8 cellular contexts compared by ENCODE assay signal in the genomic region with DNA sequence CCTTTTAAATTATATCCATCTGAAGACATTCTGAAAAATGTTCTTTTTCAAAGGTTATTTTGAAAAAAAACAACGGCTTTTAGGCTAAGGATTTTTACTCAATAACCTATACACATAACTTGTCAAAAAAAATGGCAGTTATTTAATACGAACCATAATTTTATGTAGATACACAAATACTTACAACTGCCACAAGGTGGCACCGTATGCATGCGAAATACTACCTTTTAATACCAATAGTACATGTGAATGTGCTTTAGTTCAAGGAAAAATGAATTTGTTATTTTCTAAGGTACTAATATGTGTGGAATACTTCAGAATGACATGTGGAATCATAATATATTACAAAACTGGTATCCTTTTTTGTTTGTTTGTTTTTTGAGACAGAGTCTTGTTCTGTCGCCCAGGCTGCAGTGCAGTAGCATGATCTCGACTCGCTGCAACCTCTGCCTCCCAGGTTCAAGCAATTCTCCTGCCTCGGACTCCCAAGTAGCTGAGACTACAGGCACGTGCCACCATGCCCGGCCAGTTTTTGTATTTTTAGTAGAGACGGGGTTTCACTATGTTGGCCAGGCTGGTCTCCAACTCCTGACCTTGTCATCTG. TPM values are rescaled to one million over a fixed set of nuclear protein-coding genes. Genes with fewer than 3 reads are reported as not detected.
DNase-seq lines count a peak whose midpoint lies in the region; ATAC-seq, FAIRE-seq and TF ChIP-seq lines count a peak whose summit lies in the region.

No MANE protein-coding gene starts in this region.

- no TSS peak for BruUV-seq in GM12878 (replicated peaks; lab: Mats Ljungman, UMichigan)

- in situ Hi-C loops in GM12878 (cut with MboI), result loop anchor here (10.0 kb wide), 1 partner anchor 1024 kb away; no protein-coding TSS in a partner anchor

- no peak for TF ChIP-seq EP300 in GM12878 (IDR thresholded peaks at IDR 0.05; ENCODE audit: borderline replicate concordance in 1 of 2, control insufficient read depth in 1 of 2, low read depth in 2 of 2, low read length in 2 of 2)

- TF ChIP-seq CTCF in GM12878 (IDR thresholded peaks at IDR 0.05 in 2 of 3, conservative IDR thresholded peaks at IDR 0.05 in 1 of 3; ENCODE audit: control insufficient read depth in 2 of 3, extremely low read depth in 1 of 3, insufficient read depth in 1 of 3, low read depth in 3 of 3, low read length in 3 of 3), result peak in 2 of 3 experiments; percentile 48 to 58; a peak in 4 of 6 replicates

- no peak overlapping the region for H3K4me3 ChIP-seq in GM12878

- H4K20me1 ChIP-seq in GM12878 (ENCODE audit: control insufficient read depth, insufficient read depth), result no peaks in the 10 kb centered on the region

- ATAC-seq in HG03520 (IDR thresholded peaks at IDR 0.05; ENCODE audit: unreplicated experiment) (peak; percentile 15), GM12878 (no peak), HG03354 (IDR thresholded peaks at IDR 0.05; ENCODE audit: poor library complexity, severe bottlenecking, unreplicated experiment) (no peak)

- H3K9ac ChIP-seq in GM12878 (ENCODE audit: control insufficient read depth, insufficient read depth, low read length), result no peak overlapping the region

- intact Hi-C loops in GM12878 (cut with micrococcal nuclease; ENCODE audit: unreplicated experiment), result loop anchor here (2.0 to 10.0 kb wide), 2 partner anchors 86 to 644 kb away; no protein-coding TSS in a partner anchor

- H3K27ac ChIP-seq in GM12878 (ENCODE audit: control insufficient read depth, insufficient read depth), result no peak overlapping the region

- RAD21 ChIA-PET in GM12878 (lab: Charles Lee; ENCODE audit: unreplicated experiment), result no interaction called here

- DNase-seq in NCI-H510A treated with DMSO at 0.1 percent for 48 hours (lab: John Stamatoyannopoulos, UW) (peak; percentile 28), NCI-H510A (lab: John Stamatoyannopoulos, UW) (no peak), OCI-M1 (lab: John Stamatoyannopoulos, UW) (peak; percentile 81), GM12878 (ENCODE audit: low read depth, low spot score) (no peak), kidney glomerular epithelial cell (lab: John Stamatoyannopoulos, UW) (peak; percentile 58)
- DNase-seq in stimulated activated CD8-positive, alpha-beta memory T cell treated with anti-CD3 and anti-CD28 coated beads, Interleukin-7, amount 100 ng/mL, for 4 hours (ENCODE audit: low read depth in 2 of 2), result peak; percentile 6 to 17

- WGBS in GM12878 (ENCODE audit: insufficient coverage, insufficient replicate concordance, low lambda C conversion rate, missing lambda C conversion rate), result 53% methylated on average over 10 of the region's 11 CpGs

- H2AFZ ChIP-seq in GM12878 (ENCODE audit: control insufficient read depth, low read depth, low read length), result no peak overlapping the region; the same call in 1 of the 2 replicates

- no peak overlapping the region for H3K4me2 ChIP-seq in GM12878 (ENCODE audit: control insufficient read depth, insufficient read depth)

- TF ChIP-seq RAD21 in GM12878 (IDR thresholded peaks at IDR 0.05; ENCODE audit: insufficient read depth, low read depth, low read length), result peak; percentile 63

- POLR2A ChIA-PET in GM12878 (lab: Charles Lee), result no interaction called here

- CTCF ChIA-PET in GM12878 (lab: Yijun Ruan, JAX), result interaction anchor here (0.7 to 1.2 kb wide), 3 partner anchors 10 to 20 kb away, joined by 3 to 4 read pairs (median 4); no protein-coding TSS in a partner anchor

- FAIRE-seq in GM12878 (lab: Jason Lieb, UNC), result no peak

- H3K79me2 ChIP-seq in GM12878 (ENCODE audit: control insufficient read depth, insufficient read depth, low read length), result peaks cover 27% of the 10 kb centered on the region

- H3K4me1 ChIP-seq in GM12878 (ENCODE audit: control insufficient read depth, insufficient read depth, low read length), result peaks cover 5% of the 10 kb centered on the region

- no peaks in the 10 kb centered on the region for H3K9me3 ChIP-seq in GM12878 (replicated peaks; ENCODE audit: control insufficient read depth, insufficient read depth, low read length)

- H3K27me3 ChIP-seq in GM12878 (replicated peaks in 1 of 2; ENCODE audit: control insufficient read depth in 2 of 2, insufficient read depth in 2 of 2, low read length in 1 of 2), result no peaks in the 10 kb centered on the region

- TF ChIP-seq POLR2A in GM12878 (IDR thresholded peaks at IDR 0.05; ENCODE audit: low read depth, low read length), result no peak

- SMC1A ChIA-PET in GM12878 (lab: Charles Lee; ENCODE audit: uncharacterized antibody, unreplicated experiment), result no interaction called here

- H3K36me3 ChIP-seq in GM12878 (ENCODE audit: control insufficient read depth in 2 of 2, insufficient read depth in 2 of 2, low read length in 1 of 2), result no peaks in the 10 kb centered on the region

TF ChIP-seq in GM12878, 131 proteins besides CTCF, POLR2A, EP300 and RAD21 (continues in another document):
- TF ChIP-seq, protein P1, sequence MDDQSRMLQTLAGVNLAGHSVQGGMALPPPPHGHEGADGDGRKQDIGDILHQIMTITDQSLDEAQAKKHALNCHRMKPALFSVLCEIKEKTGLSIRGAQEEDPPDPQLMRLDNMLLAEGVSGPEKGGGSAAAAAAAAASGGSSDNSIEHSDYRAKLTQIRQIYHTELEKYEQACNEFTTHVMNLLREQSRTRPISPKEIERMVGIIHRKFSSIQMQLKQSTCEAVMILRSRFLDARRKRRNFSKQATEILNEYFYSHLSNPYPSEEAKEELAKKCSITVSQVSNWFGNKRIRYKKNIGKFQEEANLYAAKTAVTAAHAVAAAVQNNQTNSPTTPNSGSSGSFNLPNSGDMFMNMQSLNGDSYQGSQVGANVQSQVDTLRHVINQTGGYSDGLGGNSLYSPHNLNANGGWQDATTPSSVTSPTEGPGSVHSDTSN (IDR thresholded peaks at IDR 0.05; ENCODE audit: insufficient replicate concordance, low read depth, low read length), result no peak
- TF ChIP-seq ETV6 (conservative IDR thresholded peaks at IDR 0.05 in 1 of 2, IDR thresholded peaks at IDR 0.05 in 1 of 2; ENCODE audit: borderline replicate concordance in 1 of 2, low read depth in 1 of 2), result no peak
- no peak for TF ChIP-seq KAT2A (conservative IDR thresholded peaks at IDR 0.05; ENCODE audit: control insufficient read depth, low read depth, low read length)
- no peak for TF ChIP-seq FOS (IDR thresholded peaks at IDR 0.05; ENCODE audit: borderline replicate concordance, extremely low read depth, insufficient read length)
- TF ChIP-seq, protein P2, sequence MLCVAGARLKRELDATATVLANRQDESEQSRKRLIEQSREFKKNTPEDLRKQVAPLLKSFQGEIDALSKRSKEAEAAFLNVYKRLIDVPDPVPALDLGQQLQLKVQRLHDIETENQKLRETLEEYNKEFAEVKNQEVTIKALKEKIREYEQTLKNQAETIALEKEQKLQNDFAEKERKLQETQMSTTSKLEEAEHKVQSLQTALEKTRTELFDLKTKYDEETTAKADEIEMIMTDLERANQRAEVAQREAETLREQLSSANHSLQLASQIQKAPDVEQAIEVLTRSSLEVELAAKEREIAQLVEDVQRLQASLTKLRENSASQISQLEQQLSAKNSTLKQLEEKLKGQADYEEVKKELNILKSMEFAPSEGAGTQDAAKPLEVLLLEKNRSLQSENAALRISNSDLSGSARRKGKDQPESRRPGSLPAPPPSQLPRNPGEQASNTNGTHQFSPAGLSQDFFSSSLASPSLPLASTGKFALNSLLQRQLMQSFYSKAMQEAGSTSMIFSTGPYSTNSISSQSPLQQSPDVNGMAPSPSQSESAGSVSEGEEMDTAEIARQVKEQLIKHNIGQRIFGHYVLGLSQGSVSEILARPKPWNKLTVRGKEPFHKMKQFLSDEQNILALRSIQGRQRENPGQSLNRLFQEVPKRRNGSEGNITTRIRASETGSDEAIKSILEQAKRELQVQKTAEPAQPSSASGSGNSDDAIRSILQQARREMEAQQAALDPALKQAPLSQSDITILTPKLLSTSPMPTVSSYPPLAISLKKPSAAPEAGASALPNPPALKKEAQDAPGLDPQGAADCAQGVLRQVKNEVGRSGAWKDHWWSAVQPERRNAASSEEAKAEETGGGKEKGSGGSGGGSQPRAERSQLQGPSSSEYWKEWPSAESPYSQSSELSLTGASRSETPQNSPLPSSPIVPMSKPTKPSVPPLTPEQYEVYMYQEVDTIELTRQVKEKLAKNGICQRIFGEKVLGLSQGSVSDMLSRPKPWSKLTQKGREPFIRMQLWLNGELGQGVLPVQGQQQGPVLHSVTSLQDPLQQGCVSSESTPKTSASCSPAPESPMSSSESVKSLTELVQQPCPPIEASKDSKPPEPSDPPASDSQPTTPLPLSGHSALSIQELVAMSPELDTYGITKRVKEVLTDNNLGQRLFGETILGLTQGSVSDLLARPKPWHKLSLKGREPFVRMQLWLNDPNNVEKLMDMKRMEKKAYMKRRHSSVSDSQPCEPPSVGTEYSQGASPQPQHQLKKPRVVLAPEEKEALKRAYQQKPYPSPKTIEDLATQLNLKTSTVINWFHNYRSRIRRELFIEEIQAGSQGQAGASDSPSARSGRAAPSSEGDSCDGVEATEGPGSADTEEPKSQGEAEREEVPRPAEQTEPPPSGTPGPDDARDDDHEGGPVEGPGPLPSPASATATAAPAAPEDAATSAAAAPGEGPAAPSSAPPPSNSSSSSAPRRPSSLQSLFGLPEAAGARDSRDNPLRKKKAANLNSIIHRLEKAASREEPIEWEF (IDR thresholded peaks at IDR 0.05; ENCODE audit: insufficient replicate concordance, low read depth, low read length), result no peak

RNA-seq across cellular contexts. Expression of a gene that starts 4.6 kb away (rescaled TPM):
- 25.7 and 27.3 TPM in 2 replicates for total RNA-seq in GM12878 (2013; cell fraction: nucleolus; rRNA removed)
- total RNA-seq in GM12878 (2014; rRNA removed), result 93.7 and 99.6 TPM in 2 replicates
- total RNA-seq in GM12878 (2014; rRNA removed; fragmentation: Illumina TruSeq; extraction: Trizol), result 80.0 and 84.5 TPM in 2 replicates
- 61.6 and 74.0 TPM in 2 replicates for total RNA-seq in GM12878 (2021)
- polyA plus RNA-seq in GM12878 (2011; ENCODE audit: low read depth), result 15.4 TPM
- polyA plus RNA-seq in GM12878 (2011; rRNA removed), result 121 and 202 TPM in 2 replicates
- 42.4 and 90.8 TPM in 2 replicates for polyA plus RNA-seq in GM12878 (2011; cell fraction: cytosol; rRNA removed)
- 55.9 and 59.6 TPM in 2 replicates for polyA plus RNA-seq in GM12878 (2011; cell fraction: nucleus; rRNA removed)
- polyA plus RNA-seq in GM12878 (2012), result 57.0 and 62.7 TPM in 2 replicates
- polyA plus RNA-seq in GM12878 (2014; fragmentation: Illumina TruSeq; extraction: Trizol), result 58.1 and 74.2 TPM in 2 replicates
- polyA plus RNA-seq in GM12878 (2014; fragmentation: Nextera tagmentation; extraction: Ambion mirVana), result 100 to 1,000 TPM; 273 to 407 TPM
- 85.5 and 95.9 TPM in 2 replicates for polyA plus RNA-seq in GM12878 (2014; rRNA removed)
- polyA plus RNA-seq in GM12878 (2016; fragmentation: Nextera tagmentation; extraction: Ambion mirVana), result 100 to 1,000 TPM; 217 to 261 TPM
- polyA minus RNA-seq in GM12878 (2011; rRNA and poly(A)+ RNA removed), result 29.1 and 45.2 TPM in 2 replicates
- polyA minus RNA-seq in GM12878 (2011; cell fraction: cytosol; rRNA and poly(A)+ RNA removed), result 19.5 and 30.9 TPM in 2 replicates
- polyA minus RNA-seq in GM12878 (2011; cell fraction: nucleus; rRNA and poly(A)+ RNA removed), result 37.1 and 43.8 TPM in 2 replicates

Comparison
In these comparisons a context has a peak if more than half of its experiments do, and no peak if none do; other contexts are left out.
1. DNase-seq: peak in NCI-H510A treated with DMSO at 0.1 percent for 48 hours (single experiment), OCI-M1 (single experiment), kidney glomerular epithelial cell (single experiment) and stimulated activated CD8-positive, alpha-beta memory T cell treated with anti-CD3 and anti-CD28 coated beads, Interleukin-7, amount 100 ng/mL, for 4 hours (2 of 2); none in NCI-H510A (single experiment) and GM12878 (single experiment).